In genomic region chr13:49806126-49806536, GRCh38 we compare ENCODE assay signal across 13 cellular contexts. TPM values are rescaled to one million over a fixed set of nuclear protein-coding genes. Genes with fewer than 3 reads are reported as not detected.
DNase-seq lines count a peak whose midpoint lies in the region; ATAC-seq and TF ChIP-seq lines count a peak whose summit lies in the region.
"Had no signal": no experiment of that assay in that cellular context is flagged by ENCODE, and none has a peak within 500 bp of the region (broad histone marks: within the 10 kb centered on the region; RNA-seq: fewer than 3 reads in every experiment).

No MANE protein-coding gene starts in this region.

- H4K8ac ChIP-seq in IMR-90 (ENCODE audit: low read depth in 2 of 2, low read length in 2 of 2) = no peak overlapping the region

- no peak overlapping the region for H2BK5ac ChIP-seq in IMR-90 (ENCODE audit: low read depth, low read length, poor library complexity, severe bottlenecking)

- DNase-seq in IMR-90 (no peak), RWPE1 (ENCODE audit: low spot score) (peak; percentile 57), renal cortical epithelial cell (ENCODE audit: low read depth) (peak; percentile 55), brain microvascular endothelial cell (no peak), NCI-H774 (lab: John Stamatoyannopoulos, UW) (no peak)
- DNase-seq in activated CD4-positive, alpha-beta T cell treated with anti-CD3 and anti-CD28 coated beads, Interleukin-2, amount 50 U/mL, for 4 hours = no peak
- DNase-seq: CD8-positive, alpha-beta memory T cell; NCI-H1105; NCI-H1694 treated with DMSO at 0.1 percent for 48 hours; SW 1271 had no signal

- no peak overlapping the region for H2AK5ac ChIP-seq in IMR-90 (ENCODE audit: low read depth, low read length)

- H3K4ac ChIP-seq in IMR-90 (ENCODE audit: low read depth, low read length) = no peak overlapping the region

- H2BK120ac ChIP-seq in IMR-90 (ENCODE audit: low read depth, low read length) = no peak overlapping the region

- no peak overlapping the region for H3K4me2 ChIP-seq in IMR-90 (ENCODE audit: low read depth, low read length)
- H3K4me2 ChIP-seq: BLaER1 had no signal

- intact Hi-C loops in IMR-90 (cut with micrococcal nuclease) = no loop called here

- H2BK15ac ChIP-seq in IMR-90 (ENCODE audit: low read depth, low read length) = no peak overlapping the region

- dilution Hi-C loops in IMR-90 (cut with HindIII; ENCODE audit: low sequenced_read_pairs, unreplicated experiment) = no loop called here

- no peak overlapping the region for H3K9ac ChIP-seq in IMR-90 (ENCODE audit: low read depth, low read length)
- H3K9ac ChIP-seq: BLaER1 had no signal

- H3K27me3 ChIP-seq in IMR-90 (ENCODE audit: control insufficient read depth, insufficient read depth, low read length) = no peaks in the 10 kb centered on the region
- no peaks in the 10 kb centered on the region for H3K27me3 ChIP-seq in brain microvascular endothelial cell (replicated peaks)
- H3K27me3 ChIP-seq: BLaER1, SJSA1 had no signal

- H3K4me1 ChIP-seq in IMR-90 (ENCODE audit: control insufficient read depth, insufficient read depth, low read length) = peaks cover 4% of the 10 kb centered on the region
- H3K4me1 ChIP-seq: BLaER1, SJSA1 had no signal

- no peak overlapping the region for H2BK20ac ChIP-seq in IMR-90 (ENCODE audit: low read depth, low read length)

- no peak overlapping the region for H4K91ac ChIP-seq in IMR-90 (ENCODE audit: insufficient read depth, low read depth, low read length)

- no peak for TF ChIP-seq POLR2A in IMR-90 (IDR thresholded peaks at IDR 0.05; ENCODE audit: low read depth, low read length)

- H3K79me1 ChIP-seq in IMR-90 (ENCODE audit: low read depth in 1 of 2, low read length in 2 of 2) = no peaks in the 10 kb centered on the region

- H3K4me3 ChIP-seq in IMR-90 (ENCODE audit: insufficient read depth, low read depth, low read length) (no peak overlapping the region), brain microvascular endothelial cell (ENCODE audit: low read depth, low read length) (no peak overlapping the region)
- H3K4me3 ChIP-seq: BLaER1, SJSA1 had no signal

- H3K9me3 ChIP-seq in IMR-90 (ENCODE audit: control insufficient read depth, insufficient read depth, low read length) = no peaks in the 10 kb centered on the region
- H3K9me3 ChIP-seq: BLaER1, SJSA1 had no signal

- H4K5ac ChIP-seq in IMR-90 (ENCODE audit: low read depth, low read length) = no peak overlapping the region

- BruUV-seq in IMR-90 (replicated peaks; lab: Mats Ljungman, UMichigan) = no TSS peak

- CTCF ChIA-PET in IMR-90 (lab: Yijun Ruan, JAX) = interaction anchor here (0.6 to 0.7 kb wide), 2 partner anchors 18 to 102 kb away, joined by 3 to 5 read pairs; no protein-coding TSS in a partner anchor
- CTCF ChIA-PET in RWPE1 (lab: Yijun Ruan, JAX) = interaction anchor here (0.6 kb wide), 1 partner anchor 13 kb away, joined by 3 read pairs; no protein-coding TSS in a partner anchor

- H3K18ac ChIP-seq in IMR-90 (ENCODE audit: low read depth, low read length) = no peak overlapping the region

- H4K20me1 ChIP-seq in IMR-90 (ENCODE audit: insufficient read depth, low read length) = no peaks in the 10 kb centered on the region
- H4K20me1 ChIP-seq: BLaER1 had no signal

- H3K56ac ChIP-seq in IMR-90 (ENCODE audit: extremely low read depth, insufficient read depth, low read length) = no peak overlapping the region

- no peak overlapping the region for H3K14ac ChIP-seq in IMR-90 (replicated peaks; ENCODE audit: low read depth, low read length)

- H2AFZ ChIP-seq in IMR-90 (replicated peaks; ENCODE audit: low read length, poor library complexity) = no peak overlapping the region

- no peak for TF ChIP-seq RAD21 in IMR-90 (IDR thresholded peaks at IDR 0.05; ENCODE audit: low read length)

- TF ChIP-seq CTCF in IMR-90 (conservative IDR thresholded peaks at IDR 0.05; ENCODE audit: low read depth, low read length) = no peak
- no peak for TF ChIP-seq CTCF in RWPE1 (conservative IDR thresholded peaks at IDR 0.05; ENCODE audit: low read depth)
- TF ChIP-seq CTCF in brain microvascular endothelial cell (IDR thresholded peaks at IDR 0.05; ENCODE audit: low read depth, low read length, missing control alignments) = no peak

- H3K9me1 ChIP-seq in IMR-90 (ENCODE audit: insufficient read depth, low read length) = no peaks in the 10 kb centered on the region

- no peak overlapping the region for H3K27ac ChIP-seq in IMR-90 (ENCODE audit: insufficient read depth, low read length)
- no peak overlapping the region for H3K27ac ChIP-seq in RWPE1
- no peak overlapping the region for H3K27ac ChIP-seq in brain microvascular endothelial cell
- H3K27ac ChIP-seq: BLaER1, SJSA1 had no signal

- POLR2A ChIA-PET in IMR-90 (lab: Charles Lee; ENCODE audit: unreplicated experiment) (no interaction called here), RWPE1 (lab: Yijun Ruan, JAX; ENCODE audit: low non-redundant PET) (no interaction called here)

- H3K36me3 ChIP-seq in IMR-90 (ENCODE audit: control insufficient read depth, insufficient read depth, low read length) (no peaks in the 10 kb centered on the region), brain microvascular endothelial cell (replicated peaks) (no peaks in the 10 kb centered on the region)
- H3K36me3 ChIP-seq: BLaER1, SJSA1 had no signal

- no peak for ATAC-seq in IMR-90 (ENCODE audit: low read depth)
- ATAC-seq in esophagus mucosa = peak; percentile 62

- 20% methylated on average over 1 of the region's 3 CpGs; no CpG with 5 or more reads in 1 of the 2 experiments for WGBS in IMR-90 (ENCODE audit: extremely low coverage in 2 of 2, insufficient read length in 1 of 2), 2 experiments

- H2AK9ac ChIP-seq in IMR-90 (replicated peaks; ENCODE audit: low read depth, low read length, poor library complexity) = no peak overlapping the region

- H3K23ac ChIP-seq in IMR-90 (ENCODE audit: low read depth, low read length) = no peak overlapping the region

- in situ Hi-C loops in IMR-90 (cut with MboI; ENCODE audit: low sequenced_read_pairs) = no loop called here
- in situ Hi-C loops in brain microvascular endothelial cell (cut with HindIII; ENCODE audit: low pct_ligation_motif_present, low sequenced_read_pairs) = no loop called here

TF ChIP-seq in IMR-90, 13 proteins besides CTCF, POLR2A, EP300 and RAD21:
- TF ChIP-seq, protein P1, sequence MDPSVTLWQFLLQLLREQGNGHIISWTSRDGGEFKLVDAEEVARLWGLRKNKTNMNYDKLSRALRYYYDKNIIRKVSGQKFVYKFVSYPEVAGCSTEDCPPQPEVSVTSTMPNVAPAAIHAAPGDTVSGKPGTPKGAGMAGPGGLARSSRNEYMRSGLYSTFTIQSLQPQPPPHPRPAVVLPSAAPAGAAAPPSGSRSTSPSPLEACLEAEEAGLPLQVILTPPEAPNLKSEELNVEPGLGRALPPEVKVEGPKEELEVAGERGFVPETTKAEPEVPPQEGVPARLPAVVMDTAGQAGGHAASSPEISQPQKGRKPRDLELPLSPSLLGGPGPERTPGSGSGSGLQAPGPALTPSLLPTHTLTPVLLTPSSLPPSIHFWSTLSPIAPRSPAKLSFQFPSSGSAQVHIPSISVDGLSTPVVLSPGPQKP (IDR thresholded peaks at IDR 0.05; ENCODE audit: borderline replicate concordance, low read depth, low read length) = no peak
- TF ChIP-seq MXI1 (IDR thresholded peaks at IDR 0.05; ENCODE audit: borderline replicate concordance, low read depth, low read length) (no peak), CEBPB (IDR thresholded peaks at IDR 0.05; ENCODE audit: low read depth, low read length) (peak; percentile 41), FOS (IDR thresholded peaks at IDR 0.05; ENCODE audit: low read depth, low read length) (no peak)

RNA-seq across cellular contexts. Expression of gene KPNA3, which starts 13.6 kb away (rescaled TPM):
- total RNA-seq in IMR-90 (2012; rRNA removed) (48.6 and 63.6 TPM in 2 replicates), esophagus mucosa (24.9 TPM), renal cortical epithelial cell (40.6 and 57.9 TPM in 2 replicates)
- polyA plus RNA-seq in IMR-90 (2012; rRNA removed) = 21.1 and 25.3 TPM in 2 replicates
- 6.1 and 7.1 TPM in 2 replicates for polyA plus RNA-seq in IMR-90 (2012; cell fraction: cytosol; rRNA removed)
- 3.5 and 27.9 TPM in 2 replicates for polyA plus RNA-seq in IMR-90 (2012; cell fraction: nucleus; rRNA removed; ENCODE audit: low replicate concordance)

Comparison
In these comparisons a context has a peak if more than half of its experiments do, and no peak if none do; other contexts are left out.
1. DNase-seq: peak in RWPE1 (single experiment) and renal cortical epithelial cell (single experiment); none in IMR-90 (single experiment), brain microvascular endothelial cell (single experiment), activated CD4-positive, alpha-beta T cell treated with anti-CD3 and anti-CD28 coated beads, Interleukin-2, amount 50 U/mL, for 4 hours (0 of 2) and NCI-H774 (single experiment).